8 cellular contexts compared by ENCODE assay signal in the genomic region with DNA sequence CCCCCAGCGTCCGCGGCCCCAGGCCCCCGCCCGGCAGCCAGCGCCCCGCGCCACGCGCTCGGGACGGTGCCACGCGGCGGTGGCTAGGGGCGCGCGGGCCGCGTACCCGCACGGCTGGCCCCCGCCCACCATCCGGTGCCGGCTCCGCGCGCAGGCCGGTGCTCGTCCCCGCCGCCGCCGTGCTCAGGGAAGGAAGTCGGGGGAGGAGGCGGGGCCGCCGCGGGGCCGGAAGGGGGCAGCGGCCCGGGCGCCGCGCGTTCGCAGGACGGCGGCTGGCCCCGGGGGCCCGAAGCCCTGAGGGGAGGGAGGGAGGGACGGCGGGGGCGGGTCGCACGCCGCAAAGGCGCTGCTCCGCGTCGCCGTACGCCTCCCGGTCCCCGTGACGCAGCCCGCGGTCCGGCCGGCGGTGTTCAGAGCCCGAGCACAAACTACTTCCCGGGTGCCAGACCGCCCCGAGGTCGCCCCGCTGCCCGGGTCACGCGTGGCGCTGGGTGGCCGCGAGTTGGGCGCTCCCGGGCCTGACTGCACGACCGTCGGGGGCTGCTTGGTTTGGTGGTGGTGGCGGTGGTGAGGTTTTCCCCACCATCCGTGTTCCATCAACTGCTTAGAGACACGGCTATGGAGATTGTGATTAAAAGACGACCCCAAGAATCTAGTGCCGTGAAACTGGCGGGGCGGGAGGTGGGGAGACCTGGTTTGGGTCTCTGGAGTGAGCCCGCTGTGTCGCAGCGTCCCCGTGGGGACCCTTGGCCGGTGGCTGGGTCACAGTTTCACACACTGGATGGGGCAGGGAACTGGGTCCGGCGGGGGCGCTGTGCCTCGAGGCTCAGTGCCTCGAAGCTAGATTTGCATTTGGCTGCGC. TPM values are rescaled to one million over a fixed set of nuclear protein-coding genes. Genes with fewer than 3 reads are reported as not detected.
DNase-seq lines count a peak whose midpoint lies in the region; ATAC-seq and TF ChIP-seq lines count a peak whose summit lies in the region.

A gene (minus strand): TSS at position 205 of the 862 bp plus-strand sequence. CDS start 1,818 bp downstream, outside the sequence.

- peaks cover 30% of the 10 kb centered on the region for H3K36me3 Mint-ChIP-seq in activated naive CD4-positive, alpha-beta T cell treated with anti-CD3 and anti-CD28 coated beads for 36 hours (ENCODE audit: low read depth)

- H3K4me3 ChIP-seq in SK-N-MC (peak within 1 kb of the TSS; percentile 81), osteoblast (ENCODE audit: insufficient read depth, low read length) (peak within 1 kb of the TSS; percentile 90), thoracic aorta (peak within 1 kb of the TSS; percentile 84)

- H3K36me3 ChIP-seq in SK-N-MC (ENCODE audit: insufficient read depth, low read length) = peaks cover 9% of the 10 kb centered on the region; the same call in 1 of the 2 replicates
- peaks cover 19% of the 10 kb centered on the region for H3K36me3 ChIP-seq in osteoblast (ENCODE audit: insufficient read depth, low read length)
- peaks cover 13% of the 10 kb centered on the region for H3K36me3 ChIP-seq in thoracic aorta

- peak within 1 kb of the TSS; percentile 95 for H2AFZ ChIP-seq in osteoblast (ENCODE audit: low read length)

- CTCF ChIA-PET in activated naive CD4-positive, alpha-beta T cell treated with anti-CD3 and anti-CD28 coated beads for 36 hours (lab: Charles Lee) = interaction anchor here (0.7 to 1.5 kb wide), 3 partner anchors 11 to 527 kb away, joined by 3 to 4 read pairs (median 3); a partner anchor contains a TSS

- no peaks in the 10 kb centered on the region for H3K9me3 ChIP-seq in SK-N-MC (ENCODE audit: low read depth, low read length)
- H3K9me3 ChIP-seq in osteoblast (ENCODE audit: low read depth, low read length) = no peaks in the 10 kb centered on the region
- no peaks in the 10 kb centered on the region for H3K9me3 ChIP-seq in thoracic aorta

- H3K4me2 ChIP-seq in osteoblast (ENCODE audit: insufficient read depth, low read length) = peak within 1 kb of the TSS; percentile 96

- H3K27me3 Mint-ChIP-seq in activated naive CD4-positive, alpha-beta T cell treated with anti-CD3 and anti-CD28 coated beads for 36 hours (ENCODE audit: low read depth) = no peaks in the 10 kb centered on the region

- DNase-seq in D341Med (ENCODE audit: low spot score) = peak; percentile 90
- DNase-seq in SK-N-MC (ENCODE audit: low read depth, low spot score) = no peak
- DNase-seq in activated naive CD4-positive, alpha-beta T cell treated with anti-CD3 and anti-CD28 coated beads for 36 hours = peak; percentile 83
- DNase-seq in globus pallidus (ENCODE audit: low spot score) = peak; percentile 71
- DNase-seq in osteoblast (ENCODE audit: insufficient read length, low spot score, missing footprints) = peak; percentile 96
- DNase-seq in thoracic aorta (ENCODE audit: low spot score) = no peak

- intact Hi-C loops in activated naive CD4-positive, alpha-beta T cell treated with anti-CD3 and anti-CD28 coated beads for 36 hours (cut with micrococcal nuclease) = loop anchor here (1.0 to 10.0 kb wide), 7 partner anchors 108 to 1620 kb away; a partner anchor contains a TSS

- ATAC-seq in GM19452 (IDR thresholded peaks at IDR 0.05; ENCODE audit: unreplicated experiment) (peak; percentile 77), HG03575 (IDR thresholded peaks at IDR 0.05; ENCODE audit: extremely low read depth, insufficient number of reproducible peaks, low FRiP score, unreplicated experiment) (peak; percentile 86), thoracic aorta (ENCODE audit: insufficient number of reproducible peaks, low FRiP score, low read depth) (peak; percentile 77)

- no peaks in the 10 kb centered on the region for H4K20me1 ChIP-seq in osteoblast (ENCODE audit: insufficient read depth, low read length)

- TF ChIP-seq CTCF in osteoblast (IDR thresholded peaks at IDR 0.05; ENCODE audit: extremely low read depth, low read depth, low read length) (peak; percentile 38), thoracic aorta (IDR thresholded peaks at IDR 0.05) (no peak)

- no peaks in the 10 kb centered on the region for H3K9me3 Mint-ChIP-seq in activated naive CD4-positive, alpha-beta T cell treated with anti-CD3 and anti-CD28 coated beads for 36 hours

- H3K4me1 Mint-ChIP-seq in activated naive CD4-positive, alpha-beta T cell treated with anti-CD3 and anti-CD28 coated beads for 36 hours (ENCODE audit: low read depth) = peaks cover 53% of the 10 kb centered on the region

- H3K27me3 ChIP-seq in osteoblast (ENCODE audit: insufficient read depth, low read length) = no peaks in the 10 kb centered on the region
- no peaks in the 10 kb centered on the region for H3K27me3 ChIP-seq in thoracic aorta (replicated peaks; ENCODE audit: insufficient read depth)

- H3K4me1 ChIP-seq in osteoblast (ENCODE audit: insufficient read depth, low read length) = peaks cover 19% of the 10 kb centered on the region
- H3K4me1 ChIP-seq in thoracic aorta (ENCODE audit: control insufficient read depth in 1 of 2, low read depth in 2 of 2) = peaks cover 0 to 20% of the 10 kb centered on the region in 2 donors

- peak within 1 kb of the TSS; percentile 92 for H3K27ac Mint-ChIP-seq in activated naive CD4-positive, alpha-beta T cell treated with anti-CD3 and anti-CD28 coated beads for 36 hours

- peak within 1 kb of the TSS; percentile 86 for H3K4me3 Mint-ChIP-seq in activated naive CD4-positive, alpha-beta T cell treated with anti-CD3 and anti-CD28 coated beads for 36 hours

- peak within 1 kb of the TSS; percentile 79 for H3K9ac ChIP-seq in SK-N-MC (ENCODE audit: insufficient read length)

- H3K79me2 ChIP-seq in osteoblast (ENCODE audit: insufficient read depth, low read length) = peaks cover 47% of the 10 kb centered on the region

- H3K27ac ChIP-seq in SK-N-MC = no peak within 1 kb of the TSS
- peak within 1 kb of the TSS; percentile 83 for H3K27ac ChIP-seq in osteoblast (ENCODE audit: low read depth, low read length)
- H3K27ac ChIP-seq in thoracic aorta = peak within 1 kb of the TSS; percentile 88 to 92

RNA-seq across cellular contexts. Expression of the gene that starts here (rescaled TPM):
- total RNA-seq in activated naive CD4-positive, alpha-beta T cell treated with anti-CD3 and anti-CD28 coated beads for 36 hours = 100 to 1,000 TPM; 137 to 152 TPM
- 104 and 110 TPM in 2 replicates for total RNA-seq in osteoblast
- total RNA-seq in thoracic aorta = 10 to 100 TPM; 50.5 to 62.2 TPM

Comparison
In these comparisons a context has a peak if more than half of its experiments do, and no peak if none do; other contexts are left out.
1. DNase-seq: peak in D341Med (single experiment), activated naive CD4-positive, alpha-beta T cell treated with anti-CD3 and anti-CD28 coated beads for 36 hours (single experiment), globus pallidus (single experiment) and osteoblast (single experiment); none in SK-N-MC (single experiment) and thoracic aorta (single experiment).
2. Peak in every context shown above with its lines, with median percentiles within 50 percentile points of each other: ATAC-seq and H3K4me3 ChIP-seq.